ENCODE assay signal across 27 cellular contexts in genomic region chr16:59373632-59374031, GRCh38.
"Had no signal": no experiment of that assay in that cellular context is flagged by ENCODE, and none has a peak within 500 bp of the region (broad histone marks: within the 10 kb centered on the region; RNA-seq: fewer than 3 reads in every experiment).

No MANE protein-coding gene starts in this region.

- H3K4me3 ChIP-seq: ascending aorta, breast epithelium, cardiac muscle cell, coronary artery, dorsolateral prefrontal cortex, gastrocnemius medialis had no signal

- H3K27me3 ChIP-seq: ascending aorta, breast epithelium, cardiac muscle cell, gastrocnemius medialis had no signal

- ATAC-seq: activated CD4-positive, alpha-beta T cell treated with anti-CD3 and anti-CD28 coated beads for 36 hours; activated CD8-positive, alpha-beta memory T cell treated with anti-CD3 and anti-CD28 coated beads, Interleukin-2, amount 10 ng/mL, durations not matched to agents 7 days and 5 days; activated CD8-positive, alpha-beta T cell treated with anti-CD3 and anti-CD28 coated beads, Interleukin-2, amount 10 ng/mL, durations not matched to agents 7 days and 5 days; esophagus mucosa; gastrocnemius medialis had no signal

- H3K4me1 ChIP-seq: ascending aorta, breast epithelium, gastrocnemius medialis had no signal

- DNase-seq: activated CD4-positive, alpha-beta memory T cell treated with anti-CD3 and anti-CD28 coated beads for 36 hours; activated CD4-positive, alpha-beta T cell treated with anti-CD3 and anti-CD28 coated beads for 36 hours; activated CD4-positive, alpha-beta T cell treated with anti-CD3 and anti-CD28 coated beads, Interleukin-2, amount 10 ng/mL, durations not matched to agents 24 days and 14 days; activated CD4-positive, CD25-positive, alpha-beta regulatory T cell; activated CD4-positive, CD25-positive, alpha-beta regulatory T cell treated with anti-CD3 and anti-CD28 coated beads, Interleukin-2, amount 50 U/mL, for 72 hours; activated CD8-positive, alpha-beta memory T cell treated with anti-CD3 and anti-CD28 coated beads, Interleukin-2, amount 10 ng/mL, durations not matched to agents 7 days and 5 days; activated CD8-positive, alpha-beta memory T cell treated with anti-CD3 and anti-CD28 coated beads, Interleukin-2, amount 50 U/mL, for 4 hours; activated CD8-positive, alpha-beta T cell treated with anti-CD3 and anti-CD28 coated beads, Interleukin-2, amount 10 ng/mL, durations not matched to agents 7 days and 5 days; activated effector memory CD4-positive, alpha-beta T cell treated with anti-CD3 and anti-CD28 coated beads, Interleukin-2, amount 50 U/mL, for 16 hours; activated naive CD4-positive, alpha-beta T cell treated with anti-CD3 and anti-CD28 coated beads for 36 hours; activated naive CD8-positive, alpha-beta T cell treated with anti-CD3 and anti-CD28 coated beads for 36 hours; activated T-cell treated with anti-CD3 and anti-CD28 coated beads, Interleukin-2, amount 50 U/mL, for 1 hour; activated T-cell treated with anti-CD3 and anti-CD28 coated beads, Interleukin-2, amount 50 U/mL, for 48 hours; central memory CD4-positive, alpha-beta T cell; cerebellar nuclear complex; dorsolateral prefrontal cortex; effector memory CD4-positive, alpha-beta T cell; endodermal cell; foreskin fibroblast; gastrocnemius medialis; glutamatergic neuron; T-helper 2 cell had no signal

- H3K27ac ChIP-seq: ascending aorta, breast epithelium, cardiac muscle cell, coronary artery, dorsolateral prefrontal cortex, gastrocnemius medialis had no signal

- H3K36me3 ChIP-seq: ascending aorta, breast epithelium, cardiac muscle cell, gastrocnemius medialis had no signal

- H3K9me3 ChIP-seq: ascending aorta, breast epithelium, gastrocnemius medialis had no signal
